ENCODE assay signal across 8 cellular contexts in the genomic region with DNA sequence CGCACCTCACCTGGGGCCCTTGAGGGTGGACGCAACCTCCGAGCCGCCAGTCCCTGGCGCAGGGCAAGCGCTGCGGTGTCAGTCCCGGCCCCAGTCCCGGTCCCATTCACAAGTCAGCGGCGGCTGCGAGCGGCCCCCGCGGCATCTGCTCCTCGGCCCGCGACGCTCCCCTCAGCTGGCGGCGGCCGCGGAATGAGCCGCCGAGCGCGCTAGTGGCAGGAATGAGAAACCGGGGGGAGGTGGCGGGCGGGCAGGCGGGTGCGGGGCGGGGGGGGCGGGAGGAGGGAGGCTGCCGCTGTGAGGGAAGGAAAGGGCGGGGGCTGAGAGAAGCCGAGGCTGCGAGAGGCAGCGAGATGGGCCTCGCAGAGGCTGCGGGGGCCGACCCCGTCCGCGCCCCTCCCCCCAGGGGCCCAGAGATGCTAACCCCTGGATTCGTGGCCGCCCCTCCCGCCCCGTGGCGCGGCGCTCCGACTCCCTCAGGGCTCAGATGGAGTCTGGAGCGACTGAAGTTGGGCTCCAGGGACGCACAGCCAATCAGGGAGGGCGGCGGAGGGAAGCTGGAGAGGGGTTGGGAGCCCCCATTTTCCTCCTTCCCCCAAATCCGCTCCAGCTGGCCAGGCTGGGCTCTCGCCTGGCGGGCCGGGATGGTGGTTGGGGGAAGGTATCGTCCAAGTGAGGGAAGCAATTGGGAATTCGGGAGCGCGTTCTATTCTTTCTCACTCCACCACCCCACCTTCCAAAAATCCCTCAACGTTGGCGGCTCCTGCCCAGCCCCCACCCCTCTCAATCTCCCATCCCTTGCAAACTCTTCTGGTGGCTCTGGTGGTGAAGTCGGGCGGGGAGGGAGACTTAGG. TPM values are rescaled to one million over a fixed set of nuclear protein-coding genes. Genes with fewer than 3 reads are reported as not detected.
A peak's percentile ranks its signal among the peaks of the same experiment; 100 is the strongest.
DNase-seq lines count a peak whose midpoint lies in the region; ATAC-seq, FAIRE-seq and TF ChIP-seq lines count a peak whose summit lies in the region.

A gene with protein sequence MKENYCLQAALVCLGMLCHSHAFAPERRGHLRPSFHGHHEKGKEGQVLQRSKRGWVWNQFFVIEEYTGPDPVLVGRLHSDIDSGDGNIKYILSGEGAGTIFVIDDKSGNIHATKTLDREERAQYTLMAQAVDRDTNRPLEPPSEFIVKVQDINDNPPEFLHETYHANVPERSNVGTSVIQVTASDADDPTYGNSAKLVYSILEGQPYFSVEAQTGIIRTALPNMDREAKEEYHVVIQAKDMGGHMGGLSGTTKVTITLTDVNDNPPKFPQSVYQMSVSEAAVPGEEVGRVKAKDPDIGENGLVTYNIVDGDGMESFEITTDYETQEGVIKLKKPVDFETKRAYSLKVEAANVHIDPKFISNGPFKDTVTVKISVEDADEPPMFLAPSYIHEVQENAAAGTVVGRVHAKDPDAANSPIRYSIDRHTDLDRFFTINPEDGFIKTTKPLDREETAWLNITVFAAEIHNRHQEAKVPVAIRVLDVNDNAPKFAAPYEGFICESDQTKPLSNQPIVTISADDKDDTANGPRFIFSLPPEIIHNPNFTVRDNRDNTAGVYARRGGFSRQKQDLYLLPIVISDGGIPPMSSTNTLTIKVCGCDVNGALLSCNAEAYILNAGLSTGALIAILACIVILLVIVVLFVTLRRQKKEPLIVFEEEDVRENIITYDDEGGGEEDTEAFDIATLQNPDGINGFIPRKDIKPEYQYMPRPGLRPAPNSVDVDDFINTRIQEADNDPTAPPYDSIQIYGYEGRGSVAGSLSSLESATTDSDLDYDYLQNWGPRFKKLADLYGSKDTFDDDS (minus strand): TSS at position 194 of the 854 bp plus-strand sequence. CDS start 117,194 bp downstream, outside the sequence.

- intact Hi-C loops in kidney (cut with DNase I): no loop called here
- intact Hi-C loops in activated CD4-positive, alpha-beta T cell treated with anti-CD3 and anti-CD28 coated beads for 36 hours (cut with DNase I, micrococcal nuclease): loop anchor here in 1 of 2 experiments (5.0 kb wide), 1 partner anchor 1150 kb away; no protein-coding TSS in a partner anchor

- H3K27me3 Mint-ChIP-seq in stimulated activated naive B cell treated with anti-CD40 and anti-IgM and Interleukin-4, amounts not matched to agents 10 μg/mL and 1 μg/mL and 100 μg/mL, for 72 hours: peaks cover 37 to 67% of the 10 kb centered on the region in 2 donors
- peaks cover 31% of the 10 kb centered on the region for H3K27me3 Mint-ChIP-seq in activated CD4-positive, alpha-beta T cell treated with anti-CD3 and anti-CD28 coated beads for 36 hours
- peaks cover 43% of the 10 kb centered on the region for H3K27me3 Mint-ChIP-seq in stimulated activated memory B cell treated with anti-CD40 and anti-IgM and Interleukin-4, amounts not matched to agents 10 μg/mL and 1 μg/mL and 100 μg/mL, for 72 hours

- no peaks in the 10 kb centered on the region for H3K36me3 ChIP-seq in kidney (ENCODE audit: control insufficient read depth in 1 of 2, insufficient read depth in 2 of 2, low read length in 2 of 2)

- no peak for DNase-seq in HFF-Myc (ENCODE audit: extremely low read depth, low read depth)
- DNase-seq in cerebellar cortex (ENCODE audit: low spot score): peak; percentile 20
- DNase-seq in kidney: peak; percentile 93
- DNase-seq in stimulated activated naive B cell treated with anti-CD40 and anti-IgM and Interleukin-4, amounts not matched to agents 10 μg/mL and 1 μg/mL and 100 μg/mL, for 72 hours: no peak
- DNase-seq in UCSD-AML1 (lab: John Stamatoyannopoulos, UW; ENCODE audit: unreplicated experiment): no peak
- DNase-seq in activated CD4-positive, alpha-beta T cell treated with anti-CD3 and anti-CD28 coated beads for 36 hours: no peak

- peaks cover 0 to 2% of the 10 kb centered on the region in 2 donors for H3K4me1 Mint-ChIP-seq in stimulated activated naive B cell treated with anti-CD40 and anti-IgM and Interleukin-4, amounts not matched to agents 10 μg/mL and 1 μg/mL and 100 μg/mL, for 72 hours
- no peaks in the 10 kb centered on the region for H3K4me1 Mint-ChIP-seq in activated CD4-positive, alpha-beta T cell treated with anti-CD3 and anti-CD28 coated beads for 36 hours
- H3K4me1 Mint-ChIP-seq in stimulated activated memory B cell treated with anti-CD40 and anti-IgM and Interleukin-4, amounts not matched to agents 10 μg/mL and 1 μg/mL and 100 μg/mL, for 72 hours: peaks cover 5% of the 10 kb centered on the region

- no peak within 1 kb of the TSS for H3K4me3 Mint-ChIP-seq in stimulated activated naive B cell treated with anti-CD40 and anti-IgM and Interleukin-4, amounts not matched to agents 10 μg/mL and 1 μg/mL and 100 μg/mL, for 72 hours
- H3K4me3 Mint-ChIP-seq in activated CD4-positive, alpha-beta T cell treated with anti-CD3 and anti-CD28 coated beads for 36 hours: no peak within 1 kb of the TSS
- H3K4me3 Mint-ChIP-seq in stimulated activated memory B cell treated with anti-CD40 and anti-IgM and Interleukin-4, amounts not matched to agents 10 μg/mL and 1 μg/mL and 100 μg/mL, for 72 hours: no peak within 1 kb of the TSS

- peaks cover 0 to 4% of the 10 kb centered on the region in 2 donors for H3K4me1 ChIP-seq in kidney (ENCODE audit: control insufficient read depth in 1 of 2, insufficient read depth in 1 of 2, low read depth in 1 of 2, low read length in 2 of 2)

- no peak for FAIRE-seq in kidney (lab: Jason Lieb, UNC)

- peak within 1 kb of the TSS; percentile 34 to 41 for H3K9ac ChIP-seq in kidney (ENCODE audit: low read length in 2 of 2)

- H3K4me3 ChIP-seq in HFF-Myc (replicated peaks; ENCODE audit: low read depth, low read length) (peak within 1 kb of the TSS; percentile 89), kidney (ENCODE audit: low read length in 2 of 2) (peak within 1 kb of the TSS; percentile 55 to 65)

- POLR2A ChIA-PET in activated CD4-positive, alpha-beta T cell treated with anti-CD3 and anti-CD28 coated beads for 36 hours (lab: Charles Lee): no interaction called here

- no peaks in the 10 kb centered on the region for H3K9me3 ChIP-seq in kidney (ENCODE audit: control insufficient read depth in 1 of 2, low read length in 2 of 2)

- TF ChIP-seq CTCF in HFF-Myc (IDR thresholded peaks at IDR 0.05; ENCODE audit: low read depth, low read length, missing control alignments) (peak; percentile 13), kidney (IDR thresholded peaks at IDR 0.05; ENCODE audit: borderline replicate concordance, extremely low read depth, insufficient read depth) (no peak)

- H3K9me3 Mint-ChIP-seq in stimulated activated naive B cell treated with anti-CD40 and anti-IgM and Interleukin-4, amounts not matched to agents 10 μg/mL and 1 μg/mL and 100 μg/mL, for 72 hours: no peaks in the 10 kb centered on the region
- no peaks in the 10 kb centered on the region for H3K9me3 Mint-ChIP-seq in activated CD4-positive, alpha-beta T cell treated with anti-CD3 and anti-CD28 coated beads for 36 hours (ENCODE audit: low read depth)
- no peaks in the 10 kb centered on the region for H3K9me3 Mint-ChIP-seq in stimulated activated memory B cell treated with anti-CD40 and anti-IgM and Interleukin-4, amounts not matched to agents 10 μg/mL and 1 μg/mL and 100 μg/mL, for 72 hours

- CTCF ChIA-PET in activated CD4-positive, alpha-beta T cell treated with anti-CD3 and anti-CD28 coated beads for 36 hours (lab: Charles Lee): no interaction called here

- no peak for ATAC-seq in stimulated activated naive B cell treated with anti-CD40 and anti-IgM and Interleukin-4, amounts not matched to agents 10 μg/mL and 1 μg/mL and 100 μg/mL, for 72 hours (replicated peaks)
- ATAC-seq in GM21423 (IDR thresholded peaks at IDR 0.05; ENCODE audit: unreplicated experiment): no peak
- no peak for ATAC-seq in activated CD4-positive, alpha-beta T cell treated with anti-CD3 and anti-CD28 coated beads for 36 hours
- no peak for ATAC-seq in stimulated activated memory B cell treated with anti-CD40 and anti-IgM and Interleukin-4, amounts not matched to agents 10 μg/mL and 1 μg/mL and 100 μg/mL, for 72 hours

- H3K27ac ChIP-seq in kidney (ENCODE audit: low read depth in 2 of 2, low read length in 2 of 2): peak within 1 kb of the TSS; percentile 73 to 82

- H3K27ac Mint-ChIP-seq in stimulated activated naive B cell treated with anti-CD40 and anti-IgM and Interleukin-4, amounts not matched to agents 10 μg/mL and 1 μg/mL and 100 μg/mL, for 72 hours: peak within 1 kb of the TSS; percentile 81
- no peak within 1 kb of the TSS for H3K27ac Mint-ChIP-seq in activated CD4-positive, alpha-beta T cell treated with anti-CD3 and anti-CD28 coated beads for 36 hours
- no peak within 1 kb of the TSS for H3K27ac Mint-ChIP-seq in stimulated activated memory B cell treated with anti-CD40 and anti-IgM and Interleukin-4, amounts not matched to agents 10 μg/mL and 1 μg/mL and 100 μg/mL, for 72 hours

- H3K36me3 Mint-ChIP-seq in stimulated activated naive B cell treated with anti-CD40 and anti-IgM and Interleukin-4, amounts not matched to agents 10 μg/mL and 1 μg/mL and 100 μg/mL, for 72 hours: no peaks in the 10 kb centered on the region
- no peaks in the 10 kb centered on the region for H3K36me3 Mint-ChIP-seq in activated CD4-positive, alpha-beta T cell treated with anti-CD3 and anti-CD28 coated beads for 36 hours (ENCODE audit: low read depth)
- no peaks in the 10 kb centered on the region for H3K36me3 Mint-ChIP-seq in stimulated activated memory B cell treated with anti-CD40 and anti-IgM and Interleukin-4, amounts not matched to agents 10 μg/mL and 1 μg/mL and 100 μg/mL, for 72 hours

RNA-seq across cellular contexts. Expression of the gene that starts here (rescaled TPM):
- 44.9 TPM for total RNA-seq in kidney
- 3.0 TPM for polyA plus RNA-seq in kidney (ENCODE audit: insufficient read depth, low read depth, low replicate concordance)
- total RNA-seq in activated CD4-positive, alpha-beta T cell treated with anti-CD3 and anti-CD28 coated beads for 36 hours: not detected

Comparison
In these comparisons a context has a peak if more than half of its experiments do, and no peak if none do; other contexts are left out.
1. RNA of the gene that starts here (total RNA-seq): 44.9 TPM in kidney (single experiment); not detected in activated CD4-positive, alpha-beta T cell treated with anti-CD3 and anti-CD28 coated beads for 36 hours; every median in the first group is over 10 times any median in the second.
2. DNase-seq: peak in cerebellar cortex (single experiment) and kidney (single experiment); none in HFF-Myc (single experiment), stimulated activated naive B cell treated with anti-CD40 and anti-IgM and Interleukin-4, amounts not matched to agents 10 μg/mL and 1 μg/mL and 100 μg/mL, for 72 hours (single experiment), UCSD-AML1 (single experiment) and activated CD4-positive, alpha-beta T cell treated with anti-CD3 and anti-CD28 coated beads for 36 hours (single experiment).